Comparison of ENCODE assay signal across 9 cellular contexts in genomic region chr11:72039108-72039850, GRCh38. TPM values are rescaled to one million over a fixed set of nuclear protein-coding genes. Genes with fewer than 3 reads are reported as not detected.
DNase-seq lines count a peak whose midpoint lies in the region; ATAC-seq and TF ChIP-seq lines count a peak whose summit lies in the region.
"Had no signal": no experiment of that assay in that cellular context is flagged by ENCODE, and none has a peak within 500 bp of the region (broad histone marks: within the 10 kb centered on the region; RNA-seq: fewer than 3 reads in every experiment).

No MANE protein-coding gene starts in this region.

- ATAC-seq in stimulated activated naive B cell treated with anti-CD40 and anti-IgM and Interleukin-4, amounts not matched to agents 10 μg/mL and 1 μg/mL and 100 μg/mL, for 72 hours (replicated peaks), result no peak
- no peak for ATAC-seq in GM18505 (IDR thresholded peaks at IDR 0.05; ENCODE audit: unreplicated experiment)

- TF ChIP-seq POLR2A in testis (IDR thresholded peaks at IDR 0.05) (no peak), GM18505 (IDR thresholded peaks at IDR 0.05; ENCODE audit: borderline replicate concordance, extremely low read depth, insufficient read depth, insufficient read length) (no peak)

- H3K4me1 Mint-ChIP-seq in activated naive CD4-positive, alpha-beta T cell treated with anti-CD3 and anti-CD28 coated beads, Interleukin-2, amount 10 ng/mL, durations not matched to agents 7 days and 5 days, result peaks cover 22% of the 10 kb centered on the region
- H3K4me1 Mint-ChIP-seq in stimulated activated naive B cell treated with anti-CD40 and anti-IgM and Interleukin-4, amounts not matched to agents 10 μg/mL and 1 μg/mL and 100 μg/mL, for 72 hours, result peaks cover 16 to 25% of the 10 kb centered on the region in 2 donors

- H3K9me3 Mint-ChIP-seq in activated naive CD4-positive, alpha-beta T cell treated with anti-CD3 and anti-CD28 coated beads, Interleukin-2, amount 10 ng/mL, durations not matched to agents 7 days and 5 days, result no peaks in the 10 kb centered on the region
- no peaks in the 10 kb centered on the region for H3K9me3 Mint-ChIP-seq in stimulated activated naive B cell treated with anti-CD40 and anti-IgM and Interleukin-4, amounts not matched to agents 10 μg/mL and 1 μg/mL and 100 μg/mL, for 72 hours
- H3K9me3 Mint-ChIP-seq: CD14-positive monocyte had no signal

- H3K27me3 ChIP-seq in testis, result no peaks in the 10 kb centered on the region

- H3K4me1 ChIP-seq in testis, result peaks cover 39% of the 10 kb centered on the region

- CTCF ChIA-PET in activated naive CD4-positive, alpha-beta T cell treated with anti-CD3 and anti-CD28 coated beads, Interleukin-2, amount 10 ng/mL, durations not matched to agents 7 days and 5 days (lab: Charles Lee), result interaction anchor here (1.2 to 4.4 kb wide), 7 partner anchors 10 to 105 kb away, joined by 4 to 36 read pairs (median 6); no protein-coding TSS in a partner anchor

- H3K4me3 Mint-ChIP-seq in activated naive CD4-positive, alpha-beta T cell treated with anti-CD3 and anti-CD28 coated beads, Interleukin-2, amount 10 ng/mL, durations not matched to agents 7 days and 5 days, result no peak overlapping the region
- no peak overlapping the region for H3K4me3 Mint-ChIP-seq in stimulated activated naive B cell treated with anti-CD40 and anti-IgM and Interleukin-4, amounts not matched to agents 10 μg/mL and 1 μg/mL and 100 μg/mL, for 72 hours

- H3K27ac ChIP-seq in testis, result peak overlapping the region; percentile 97 to 98

- peak overlapping the region; percentile 67 to 70 for H3K4me3 ChIP-seq in testis

- no peak overlapping the region for H3K27ac Mint-ChIP-seq in activated naive CD4-positive, alpha-beta T cell treated with anti-CD3 and anti-CD28 coated beads, Interleukin-2, amount 10 ng/mL, durations not matched to agents 7 days and 5 days
- no peak overlapping the region for H3K27ac Mint-ChIP-seq in stimulated activated naive B cell treated with anti-CD40 and anti-IgM and Interleukin-4, amounts not matched to agents 10 μg/mL and 1 μg/mL and 100 μg/mL, for 72 hours

- no peaks in the 10 kb centered on the region for H3K36me3 ChIP-seq in testis (ENCODE audit: low read depth, missing control alignments)

- DNase-seq in NCI-H2029 treated with DMSO at 0.1 percent for 48 hours (lab: John Stamatoyannopoulos, UW), result peak; percentile 18
- DNase-seq in NCI-H2029 (lab: John Stamatoyannopoulos, UW), result no peak
- peak; percentile 14 for DNase-seq in astrocyte of the hippocampus (ENCODE audit: low read depth, low spot score)
- peak; percentile 83 for DNase-seq in left kidney (ENCODE audit: low read depth, low spot score)
- DNase-seq in testis, result peak; percentile 57
- DNase-seq in activated naive CD4-positive, alpha-beta T cell treated with anti-CD3 and anti-CD28 coated beads, Interleukin-2, amount 10 ng/mL, durations not matched to agents 7 days and 5 days, result no peak
- DNase-seq in stimulated activated naive B cell treated with anti-CD40 and anti-IgM and Interleukin-4, amounts not matched to agents 10 μg/mL and 1 μg/mL and 100 μg/mL, for 72 hours, result no peak

- H3K27me3 Mint-ChIP-seq in activated naive CD4-positive, alpha-beta T cell treated with anti-CD3 and anti-CD28 coated beads, Interleukin-2, amount 10 ng/mL, durations not matched to agents 7 days and 5 days, result no peaks in the 10 kb centered on the region
- no peaks in the 10 kb centered on the region for H3K27me3 Mint-ChIP-seq in stimulated activated naive B cell treated with anti-CD40 and anti-IgM and Interleukin-4, amounts not matched to agents 10 μg/mL and 1 μg/mL and 100 μg/mL, for 72 hours

- no peak for TF ChIP-seq CTCF in testis (IDR thresholded peaks at IDR 0.05)

- H3K36me3 Mint-ChIP-seq in activated naive CD4-positive, alpha-beta T cell treated with anti-CD3 and anti-CD28 coated beads, Interleukin-2, amount 10 ng/mL, durations not matched to agents 7 days and 5 days, result peaks cover 27% of the 10 kb centered on the region
- peaks cover 12 to 21% of the 10 kb centered on the region in 2 donors for H3K36me3 Mint-ChIP-seq in stimulated activated naive B cell treated with anti-CD40 and anti-IgM and Interleukin-4, amounts not matched to agents 10 μg/mL and 1 μg/mL and 100 μg/mL, for 72 hours

- no peaks in the 10 kb centered on the region for H3K9me3 ChIP-seq in testis

- WGBS in testis, 2 donors, result 32 to 46% methylated on average over 5 of the region's 5 CpGs

- intact Hi-C loops in testis (cut with DNase I; ENCODE audit: low total_unique reads), result no loop called here

RNA-seq across cellular contexts. Expression of gene IL18BP, which starts 40.6 kb away (rescaled TPM):
- total RNA-seq in testis, result 10 to 100 TPM; 13.5 to 16.8 TPM
- 11.7 TPM for polyA plus RNA-seq in testis (ENCODE audit: insufficient read depth, low read depth, low replicate concordance)

RNA-seq across cellular contexts. Expression of gene NUMA1, which starts 41.1 kb away (rescaled TPM):
- 100 to 1,000 TPM; 452 to 470 TPM for total RNA-seq in testis
- 186 TPM for polyA plus RNA-seq in testis (ENCODE audit: insufficient read depth, low read depth, low replicate concordance)

RNA-seq across cellular contexts. Expression of gene LRRC51, which starts 41.4 kb away (rescaled TPM):
- 10 to 100 TPM; 50.8 to 84.6 TPM for total RNA-seq in testis
- polyA plus RNA-seq in testis (ENCODE audit: insufficient read depth, low read depth, low replicate concordance), result 200 TPM

Comparison
In these comparisons a context has a peak if more than half of its experiments do, and no peak if none do; other contexts are left out.
1. DNase-seq: peak in NCI-H2029 treated with DMSO at 0.1 percent for 48 hours (single experiment), astrocyte of the hippocampus (single experiment), left kidney (single experiment) and testis (single experiment); none in NCI-H2029 (single experiment), activated naive CD4-positive, alpha-beta T cell treated with anti-CD3 and anti-CD28 coated beads, Interleukin-2, amount 10 ng/mL, durations not matched to agents 7 days and 5 days (single experiment) and stimulated activated naive B cell treated with anti-CD40 and anti-IgM and Interleukin-4, amounts not matched to agents 10 μg/mL and 1 μg/mL and 100 μg/mL, for 72 hours (single experiment).